In genomic region chr4:39365931-39366771, GRCh38 we compare ENCODE assay signal across 8 cellular contexts. TPM values are rescaled to one million over a fixed set of nuclear protein-coding genes. Genes with fewer than 3 reads are reported as not detected.
DNase-seq lines count a peak whose midpoint lies in the region; ATAC-seq and TF ChIP-seq lines count a peak whose summit lies in the region.

Gene RFC1, minus strand, starts transcription at chr4:39366362. Its CDS starts 121 bp downstream, at chr4:39366241.

- ATAC-seq in HG03354 (IDR thresholded peaks at IDR 0.05; ENCODE audit: poor library complexity, severe bottlenecking, unreplicated experiment) = peak; percentile 86
- ATAC-seq in left colon = peak; percentile 100

- peak; percentile 64 for TF ChIP-seq POLR2A in GM18951 (IDR thresholded peaks at IDR 0.05; ENCODE audit: extremely low read depth, insufficient read depth, insufficient read length)

- POLR2A ChIA-PET in AG04450 (lab: Yijun Ruan, JAX) = no interaction called here

- H3K27me3 ChIP-seq in AG04450 (ENCODE audit: control insufficient read depth, insufficient read depth, low read length) (no peaks in the 10 kb centered on the region), colonic mucosa (no peaks in the 10 kb centered on the region)

- in situ Hi-C loops in GM18951 (cut with MboI; ENCODE audit: low sequenced_read_pairs, unreplicated experiment) = no loop called here

- H3K27ac ChIP-seq in AG04450 (ENCODE audit: low read depth, low read length) (peak within 1 kb of the TSS; percentile 70), colonic mucosa (peak within 1 kb of the TSS; percentile 69)

- H3K9me3 ChIP-seq in AG04450 (ENCODE audit: control insufficient read depth, insufficient read depth, low read length) = peaks cover 8% of the 10 kb centered on the region
- H3K9me3 ChIP-seq in colonic mucosa = no peaks in the 10 kb centered on the region

- H3K4me3 ChIP-seq in AG04450 (ENCODE audit: low read depth, low read length) (peak within 1 kb of the TSS; percentile 94), colonic mucosa (peak within 1 kb of the TSS; percentile 88)

- no peak for TF ChIP-seq CTCF in AG04450 (IDR thresholded peaks at IDR 0.05; ENCODE audit: low read depth, low read length)
- TF ChIP-seq CTCF in colonic mucosa (IDR thresholded peaks at IDR 0.05) = no peak

- intact Hi-C loops in colonic mucosa (cut with DNase I) (no loop called here), left colon (cut with DNase I, micrococcal nuclease) (no loop called here)

- peak within 1 kb of the TSS; percentile 91 to 93 for H3K9ac ChIP-seq in colonic mucosa (ENCODE audit: low read depth in 2 of 2, low read length in 2 of 2)

- DNase-seq in AG04450 (ENCODE audit: low read depth, low spot score) (peak; percentile 73), NCI-H526 (lab: John Stamatoyannopoulos, UW) (peak; percentile 87 to 95), colonic mucosa (peak; percentile 95), left colon (peak; percentile 91 to 99)
- peak; percentile 98 for DNase-seq in activated CD4-positive, alpha-beta T cell treated with anti-CD3 and anti-CD28 coated beads for 48 hours
- DNase-seq in stimulated activated CD4-positive, alpha-beta T cell treated with anti-CD3 and anti-CD28 coated beads, Interleukin-1b, Interleukin-23, amount 100 ng/mL, for 4 hours (ENCODE audit: low read depth in 2 of 2) = peak; percentile 85 to 95

- CTCF ChIA-PET in AG04450 (lab: Charles Lee) = interaction anchor here (0.6 to 0.8 kb wide), 2 partner anchors 18 to 607 kb away, joined by 3 read pairs; no protein-coding TSS in a partner anchor

- H3K36me3 ChIP-seq in colonic mucosa = no peaks in the 10 kb centered on the region

- no peaks in the 10 kb centered on the region for H3K4me1 ChIP-seq in colonic mucosa

RNA-seq across cellular contexts. Expression of gene RFC1, which starts in this region (rescaled TPM):
- polyA plus RNA-seq in AG04450 (2011; rRNA removed) = 25.2 and 35.7 TPM in 2 replicates
- polyA minus RNA-seq in AG04450 (2011; rRNA and poly(A)+ RNA removed) = 33.0 and 50.1 TPM in 2 replicates
- 10 to 100 TPM; 28.2 to 28.7 TPM for total RNA-seq in colonic mucosa
- 10 to 100 TPM; 24.0 to 25.2 TPM for total RNA-seq in left colon

Comparison
In these comparisons a context has a peak if more than half of its experiments do, and no peak if none do; other contexts are left out.
1. Peak in every context shown above with its lines: DNase-seq, ATAC-seq, H3K4me3 ChIP-seq and H3K27ac ChIP-seq.